Comparison of ENCODE assay signal across 15 cellular contexts in genomic region chr3:164533275-164533674, GRCh38.
"Had no signal": no experiment of that assay in that cellular context is flagged by ENCODE, and none has a peak within 500 bp of the region (broad histone marks: within the 10 kb centered on the region; RNA-seq: fewer than 3 reads in every experiment).

No MANE protein-coding gene starts in this region.

- H3K27me3 ChIP-seq: cardiac muscle cell, esophagus muscularis mucosa, upper lobe of left lung had no signal

- H3K4me3 ChIP-seq: cardiac muscle cell, esophagus muscularis mucosa, lower lobe of right lung, upper lobe of left lung had no signal

- H3K9me3 ChIP-seq: esophagus muscularis mucosa, lower lobe of right lung, upper lobe of left lung had no signal

- H3K36me3 ChIP-seq: cardiac muscle cell, esophagus muscularis mucosa, lower lobe of right lung, upper lobe of left lung had no signal

- ATAC-seq: activated CD8-positive, alpha-beta T cell treated with anti-CD3 and anti-CD28 coated beads, Interleukin-2, amount 10 ng/mL, durations not matched to agents 7 days and 5 days; left cardiac atrium; lower lobe of right lung; stimulated activated naive CD8-positive, alpha-beta T cell treated with anti-CD3 and anti-CD28 coated beads, Interleukin-15, Interleukin-2, amounts not matched to agents 100 U/mL and 50 U/mL, for 24 hours had no signal

- H3K27ac ChIP-seq: cardiac muscle cell, esophagus muscularis mucosa, lower lobe of right lung, parathyroid adenoma, upper lobe of left lung had no signal

- H3K4me1 ChIP-seq: esophagus muscularis mucosa, lower lobe of right lung, parathyroid adenoma, upper lobe of left lung had no signal

- DNase-seq: activated CD4-positive, alpha-beta T cell treated with anti-CD3 and anti-CD28 coated beads for 1 hour; activated CD8-positive, alpha-beta memory T cell treated with anti-CD3 and anti-CD28 coated beads, Interleukin-2, amount 50 U/mL, for 48 hours; activated CD8-positive, alpha-beta T cell treated with anti-CD3 and anti-CD28 coated beads, Interleukin-2, amount 10 ng/mL, durations not matched to agents 7 days and 5 days; activated naive CD4-positive, alpha-beta T cell; immature natural killer cell; left cardiac atrium; lower lobe of right lung; naive B cell; stimulated activated CD4-positive, alpha-beta T cell treated with anti-CD3 and anti-CD28 coated beads, Interleukin-4, amount 100 ng/mL, for 1 hour; stimulated activated CD8-positive, alpha-beta memory T cell treated with anti-CD3 and anti-CD28 coated beads, Interleukin-4, amount 100 ng/mL, for 48 hours; stimulated activated naive CD8-positive, alpha-beta T cell treated with anti-CD3 and anti-CD28 coated beads, Interleukin-15, Interleukin-2, amounts not matched to agents 100 U/mL and 50 U/mL, for 24 hours; upper lobe of left lung had no signal
